Comparison of ENCODE assay signal across 8 cellular contexts in the genomic region with DNA sequence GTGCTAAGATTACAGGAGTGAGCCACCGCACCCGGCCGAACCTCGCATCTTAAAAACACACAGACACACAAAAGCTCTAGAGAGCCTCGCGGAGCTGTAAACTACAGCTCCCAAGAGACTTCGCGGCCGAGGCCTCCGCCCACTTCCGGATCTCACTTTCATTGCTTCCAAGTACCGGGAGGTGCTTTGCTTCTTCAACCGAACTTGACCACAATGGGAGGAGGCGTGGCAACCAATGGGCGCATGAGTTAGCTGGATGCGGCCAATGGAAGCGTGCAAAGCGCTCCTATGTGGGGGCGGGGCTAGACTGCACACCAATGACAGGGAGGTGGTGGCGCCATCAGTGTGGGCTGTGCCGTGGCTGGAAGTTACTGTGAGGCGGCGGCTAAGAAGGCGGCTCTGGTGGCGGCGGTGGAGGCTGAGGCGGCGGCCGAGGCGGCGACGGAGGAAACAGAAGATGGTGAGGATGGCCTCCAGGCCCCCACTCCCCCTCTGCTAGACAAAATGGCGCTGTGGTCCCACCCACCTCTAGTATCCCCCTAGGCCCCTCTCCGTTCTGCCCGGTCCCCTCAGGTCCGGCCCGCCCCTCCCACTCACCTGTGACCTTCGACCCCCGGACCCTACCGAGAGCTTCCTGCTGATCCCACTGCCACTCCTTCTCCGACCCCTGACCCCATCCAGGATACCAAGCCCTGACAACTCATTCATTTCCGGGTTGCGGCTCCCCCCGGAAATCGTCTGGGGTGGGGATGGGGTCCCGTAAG. TPM values are rescaled to one million over a fixed set of nuclear protein-coding genes. Genes with fewer than 3 reads are reported as not detected.
DNase-seq lines count a peak whose midpoint lies in the region; ATAC-seq lines count a peak whose summit lies in the region.

Gene DDA1, plus strand, starts transcription at position 366 of the 764 bp plus-strand sequence. Its CDS starts 92 bp downstream, at position 458.

- no peaks in the 10 kb centered on the region for H3K9me2 ChIP-seq in GM23248 (ENCODE audit: insufficient read depth)

- H3K4me2 ChIP-seq in GM23248 (ENCODE audit: unreplicated experiment): peak within 1 kb of the TSS; percentile 90

- in situ Hi-C loops in GM23248 (cut with MboI): loop anchor here (10.0 kb wide), 1 partner anchor 75 kb away; no protein-coding TSS in a partner anchor

- H3K27ac ChIP-seq in GM23248: peak within 1 kb of the TSS; percentile 36

- H2AFZ ChIP-seq in GM23248: peak within 1 kb of the TSS; percentile 83

- H3K4me3 Mint-ChIP-seq in naive B cell: peak within 1 kb of the TSS; percentile 92 to 99 (median 98)
- peak within 1 kb of the TSS; percentile 90 for H3K4me3 Mint-ChIP-seq in stimulated activated memory B cell treated with anti-CD40 and anti-IgM and Interleukin-4, amounts not matched to agents 10 μg/mL and 1 μg/mL and 100 μg/mL, for 72 hours

- WGBS in GM23248 (ENCODE audit: low coverage in 1 of 2, low lambda C conversion rate in 2 of 2, missing lambda C conversion rate in 2 of 2), 2 experiments: 1 to 3% methylated on average over 37 to 45 of the region's 46 CpGs

- peaks cover 66% of the 10 kb centered on the region for H3K79me2 ChIP-seq in GM23248 (ENCODE audit: insufficient read depth)

- no peaks in the 10 kb centered on the region for H4K20me1 ChIP-seq in GM23248 (ENCODE audit: insufficient read depth)

- DNase-seq in DMS79 (lab: John Stamatoyannopoulos, UW): peak; percentile 99
- DNase-seq in GM23248: peak; percentile 100
- peak; percentile 100 for DNase-seq in LHCN-M2 (ENCODE audit: low read depth)
- DNase-seq in RPMI8226: peak; percentile 100
- peak; percentile 96 to 99 for DNase-seq in activated T-helper 1 cell treated with anti-CD3 and anti-CD28 coated beads, Interleukin-2, amount 50 U/mL, for 16 hours (ENCODE audit: low read depth in 1 of 2, low spot score in 1 of 2)
- peak; percentile 100 for DNase-seq in fibroblast of gingiva (ENCODE audit: low read depth)
- DNase-seq in naive B cell: peak; percentile 99

- peaks cover 30 to 62% (median 56%) of the 10 kb centered on the region in 3 donors for H3K4me1 Mint-ChIP-seq in naive B cell
- H3K4me1 Mint-ChIP-seq in stimulated activated memory B cell treated with anti-CD40 and anti-IgM and Interleukin-4, amounts not matched to agents 10 μg/mL and 1 μg/mL and 100 μg/mL, for 72 hours: peaks cover 56% of the 10 kb centered on the region

- no peaks in the 10 kb centered on the region for H3K9me3 ChIP-seq in GM23248 (ENCODE audit: low read depth)

- H3K9me3 Mint-ChIP-seq in naive B cell: no peaks in the 10 kb centered on the region
- H3K9me3 Mint-ChIP-seq in stimulated activated memory B cell treated with anti-CD40 and anti-IgM and Interleukin-4, amounts not matched to agents 10 μg/mL and 1 μg/mL and 100 μg/mL, for 72 hours: no peaks in the 10 kb centered on the region

- no peaks in the 10 kb centered on the region for H3K27me3 ChIP-seq in GM23248 (replicated peaks; ENCODE audit: insufficient read depth)

- H3K4me1 ChIP-seq in GM23248 (ENCODE audit: insufficient read depth): peaks cover 38% of the 10 kb centered on the region

- H3K27ac Mint-ChIP-seq in naive B cell: peak within 1 kb of the TSS; percentile 92 to 97 (median 94)
- peak within 1 kb of the TSS; percentile 86 for H3K27ac Mint-ChIP-seq in stimulated activated memory B cell treated with anti-CD40 and anti-IgM and Interleukin-4, amounts not matched to agents 10 μg/mL and 1 μg/mL and 100 μg/mL, for 72 hours

- H3K36me3 ChIP-seq in GM23248 (ENCODE audit: low read depth): no peaks in the 10 kb centered on the region; the same call in 1 of the 2 replicates

- peaks cover 13% of the 10 kb centered on the region for H3F3A ChIP-seq in GM23248 (ENCODE audit: insufficient read depth)

- H3K36me3 Mint-ChIP-seq in naive B cell: no peaks in the 10 kb centered on the region
- peaks cover 25% of the 10 kb centered on the region for H3K36me3 Mint-ChIP-seq in stimulated activated memory B cell treated with anti-CD40 and anti-IgM and Interleukin-4, amounts not matched to agents 10 μg/mL and 1 μg/mL and 100 μg/mL, for 72 hours

- H3K4me3 ChIP-seq in GM23248: peak within 1 kb of the TSS; percentile 97

- H3K9ac ChIP-seq in GM23248: peak within 1 kb of the TSS; percentile 93

- ATAC-seq in naive B cell (ENCODE audit: low read depth in 2 of 2): peak; percentile 74 to 76
- ATAC-seq in stimulated activated memory B cell treated with anti-CD40 and anti-IgM and Interleukin-4, amounts not matched to agents 10 μg/mL and 1 μg/mL and 100 μg/mL, for 72 hours: peak; percentile 90

- no peaks in the 10 kb centered on the region for H3K27me3 Mint-ChIP-seq in naive B cell
- no peaks in the 10 kb centered on the region for H3K27me3 Mint-ChIP-seq in stimulated activated memory B cell treated with anti-CD40 and anti-IgM and Interleukin-4, amounts not matched to agents 10 μg/mL and 1 μg/mL and 100 μg/mL, for 72 hours

RNA-seq across cellular contexts. Expression of gene DDA1, which starts in this region (rescaled TPM):
- 10.9 and 40.8 TPM in 2 replicates for total RNA-seq in GM23248 (2014; rRNA removed; shearing (Covaris generic))
- 87.8 and 96.9 TPM in 2 replicates for polyA plus RNA-seq in GM23248 (2016; fragmentation: Nextera tagmentation; extraction: Ambion mirVana)
- total RNA-seq in LHCN-M2 (2014; rRNA removed): 55.9 and 76.2 TPM in 2 replicates
- polyA plus RNA-seq in LHCN-M2 (2012): 102 TPM
- 10 to 100 TPM; 16.2 to 25.0 (median 22.6) TPM for polyA plus RNA-seq in naive B cell (ENCODE audit: low read depth in 6 of 6)

Comparison
In these comparisons a context has a peak if more than half of its experiments do, and no peak if none do; other contexts are left out.
1. Peak in every context shown above with its lines: DNase-seq, ATAC-seq, H3K4me3 ChIP-seq and H3K27ac ChIP-seq.